ENCODE assay signal across 8 cellular contexts in the genomic region with DNA sequence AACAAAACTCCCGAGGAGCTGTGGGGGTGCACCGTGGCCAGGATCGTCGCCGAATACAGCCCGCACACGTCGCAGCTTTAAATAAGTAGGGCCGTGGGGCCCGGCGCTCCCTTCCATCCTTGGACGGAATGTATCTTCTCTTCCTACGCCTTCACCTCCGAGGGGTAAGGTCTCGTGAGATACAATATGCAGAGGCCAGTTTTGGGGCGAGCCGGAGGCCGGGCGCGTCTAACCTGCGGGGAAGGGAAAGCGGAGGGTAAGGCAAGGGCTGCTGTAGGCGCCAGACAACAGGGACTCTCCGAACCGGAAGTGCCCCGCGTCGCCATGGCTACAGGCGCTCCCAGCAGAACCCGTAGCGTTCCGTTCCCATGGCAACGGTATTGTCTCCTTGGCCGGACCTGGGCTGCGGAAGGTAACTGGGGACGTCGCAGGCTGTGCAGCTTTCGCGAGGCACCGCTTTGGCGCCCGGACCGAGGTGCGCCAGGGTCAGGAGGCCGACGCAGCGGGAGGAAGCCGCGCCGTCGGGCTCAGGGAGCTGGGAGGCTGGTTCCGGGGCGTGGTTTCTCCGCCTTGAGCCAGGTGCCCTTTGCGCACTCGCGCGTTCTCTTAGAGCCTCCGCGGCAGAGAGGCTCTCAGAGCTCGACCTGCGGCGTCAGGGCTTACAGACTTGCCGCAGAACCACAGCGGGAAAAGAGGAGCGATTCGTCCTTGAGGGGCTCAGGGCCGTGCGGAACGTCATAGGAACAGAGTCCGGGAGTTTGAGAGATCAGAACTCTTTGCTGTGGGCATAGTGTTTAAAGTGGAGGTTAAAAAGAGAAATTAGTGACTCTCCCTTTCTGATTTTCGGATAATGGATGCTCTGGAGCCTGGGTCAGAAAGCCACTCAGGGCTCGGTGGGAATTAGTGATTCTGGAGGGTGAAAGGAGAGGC. TPM values are rescaled to one million over a fixed set of nuclear protein-coding genes. Genes with fewer than 3 reads are reported as not detected.
DNase-seq lines count a peak whose midpoint lies in the region; ATAC-seq and TF ChIP-seq lines count a peak whose summit lies in the region.

A gene with protein sequence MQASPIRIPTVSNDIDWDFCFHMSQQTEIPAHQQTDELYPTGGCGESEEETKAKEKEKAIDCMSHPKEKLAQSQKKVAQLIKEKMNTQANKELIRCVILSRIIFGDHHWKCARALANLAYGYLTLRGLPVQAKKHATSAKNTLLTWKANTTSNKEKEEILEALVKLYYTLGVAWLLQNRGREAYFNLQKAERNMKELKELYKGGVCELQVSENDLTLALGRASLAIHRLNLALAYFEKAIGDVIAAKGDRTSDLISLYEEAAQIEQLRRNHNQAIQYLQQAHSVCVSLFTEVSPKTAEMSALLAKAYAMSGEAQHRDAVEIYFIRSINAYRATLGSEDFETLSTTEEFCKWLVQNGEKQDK (plus strand): TSS at position 380 of the 930 bp plus-strand sequence. CDS start 1,508 bp downstream, outside the sequence.

- H3K36me3 ChIP-seq in effector memory CD4-positive, alpha-beta T cell (ENCODE audit: control insufficient read depth, insufficient read depth, low read length): no peaks in the 10 kb centered on the region

- no peaks in the 10 kb centered on the region for H3K4me1 ChIP-seq in effector memory CD4-positive, alpha-beta T cell (ENCODE audit: control insufficient read depth, insufficient read depth, low read length, poor library complexity, severe bottlenecking)

- no peaks in the 10 kb centered on the region for H3K27me3 ChIP-seq in effector memory CD4-positive, alpha-beta T cell (replicated peaks; ENCODE audit: control insufficient read depth, insufficient read depth, low read length, poor library complexity, severe bottlenecking)

- ATAC-seq in HG03378 (IDR thresholded peaks at IDR 0.05; ENCODE audit: unreplicated experiment): peak; percentile 97

- H3K9me3 ChIP-seq in effector memory CD4-positive, alpha-beta T cell (ENCODE audit: control insufficient read depth, low read length): no peaks in the 10 kb centered on the region

- H3K27ac ChIP-seq in effector memory CD4-positive, alpha-beta T cell (ENCODE audit: insufficient read depth, low read length, poor library complexity, severe bottlenecking): peak within 1 kb of the TSS; percentile 82

- peak within 1 kb of the TSS; percentile 86 for H3K4me3 ChIP-seq in AG10803 (ENCODE audit: low read length)
- peak within 1 kb of the TSS; percentile 81 for H3K4me3 ChIP-seq in effector memory CD4-positive, alpha-beta T cell (ENCODE audit: insufficient read depth, low read depth, low read length, poor library complexity, severe bottlenecking)

- peak; percentile 52 for TF ChIP-seq POLR2A in GM19193 (IDR thresholded peaks at IDR 0.05; ENCODE audit: extremely low read depth, insufficient read depth, insufficient read length)

- no peak for TF ChIP-seq CTCF in AG10803 (conservative IDR thresholded peaks at IDR 0.05; ENCODE audit: low read length)

- peak; percentile 75 for DNase-seq in AG10803 (ENCODE audit: low read depth)
- DNase-seq in NCI-H460 (ENCODE audit: extremely low read depth, low read depth): peak; percentile 73
- peak; percentile 83 to 84 for DNase-seq in activated CD8-positive, alpha-beta memory T cell treated with anti-CD3 and anti-CD28 coated beads for 1 hour (ENCODE audit: extremely low read depth in 1 of 2, low read depth in 1 of 2)
- peak; percentile 87 to 92 (median 89) for DNase-seq in effector memory CD4-positive, alpha-beta T cell
- DNase-seq in medulla oblongata (ENCODE audit: extremely low spot score): peak; percentile 90
- peak; percentile 77 to 82 (median 80) for DNase-seq in stimulated activated CD4-positive, alpha-beta T cell treated with anti-CD3 and anti-CD28 coated beads, TNF-alpha, amount 100 ng/mL, for 4 hours (ENCODE audit: low read depth in 3 of 3)

RNA-seq across cellular contexts. Expression of the gene that starts here (rescaled TPM):
- 0.12 TPM in 1 of 2 replicates, not detected in the other for total RNA-seq in NCI-H460 (2014; rRNA removed; shearing (Covaris generic))
- polyA plus RNA-seq in NCI-H460 (2014; cell fraction: nucleus; rRNA removed): 0.15 TPM in 1 of 2 replicates, not detected in the other

Comparison
In these comparisons a context has a peak if more than half of its experiments do, and no peak if none do; other contexts are left out.
1. Peak in every context shown above with its lines: DNase-seq, ATAC-seq, H3K4me3 ChIP-seq and H3K27ac ChIP-seq.
2. Peak in DNase-seq in NCI-H460; RNA of the gene not detected or under 1 TPM.